Comparison of ENCODE assay signal across 8 cellular contexts in the genomic region with DNA sequence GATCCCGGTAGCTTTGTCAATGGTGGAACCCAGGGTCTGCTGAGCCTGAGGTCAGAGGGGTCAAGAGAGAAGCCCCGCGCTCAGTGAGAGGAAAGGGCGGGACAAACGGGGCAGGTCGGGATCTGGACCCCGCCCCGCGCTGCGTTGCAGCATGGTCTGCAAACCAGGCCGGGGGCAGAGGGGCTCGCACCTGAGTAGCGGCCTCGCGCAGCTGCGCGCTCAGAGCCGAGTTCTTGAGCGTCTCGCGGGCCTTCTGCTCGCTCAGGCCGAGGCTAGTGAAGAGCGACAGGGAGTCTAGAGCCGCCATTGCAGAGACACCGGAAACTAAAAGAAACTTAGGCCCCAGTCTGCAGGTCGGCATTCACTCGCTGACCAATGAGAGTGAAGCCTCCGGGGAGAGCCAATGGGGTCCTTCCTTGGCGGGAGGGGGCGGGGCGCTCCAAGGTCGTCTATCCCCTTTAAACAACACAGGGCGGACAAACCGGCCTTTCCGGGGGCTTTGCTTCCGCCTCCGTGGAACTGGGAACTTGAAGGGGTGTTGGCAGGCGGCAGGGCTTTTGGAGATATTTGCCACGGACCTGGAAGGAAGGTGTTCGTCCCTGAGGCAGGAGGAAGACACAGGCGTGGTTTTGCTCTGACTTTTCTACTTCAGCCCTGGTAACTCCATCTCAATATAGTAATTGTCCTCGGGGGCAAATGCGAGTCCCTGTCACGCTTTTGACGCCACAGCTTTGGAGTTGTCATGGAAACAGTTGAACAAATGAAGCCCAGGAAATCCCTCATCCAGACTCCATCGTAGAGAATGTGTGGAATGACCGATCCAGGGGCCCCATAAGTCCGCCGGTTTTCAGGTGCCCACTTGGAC. TPM values are rescaled to one million over a fixed set of nuclear protein-coding genes. Genes with fewer than 3 reads are reported as not detected.
DNase-seq lines count a peak whose midpoint lies in the region; ATAC-seq and TF ChIP-seq lines count a peak whose summit lies in the region.

A gene (minus strand): TSS at position 331 of the 865 bp plus-strand sequence. CDS start 24 bp downstream, at position 307.

- no peaks in the 10 kb centered on the region for H3K9me3 Mint-ChIP-seq in HFFc6
- H3K9me3 Mint-ChIP-seq in activated naive CD4-positive, alpha-beta T cell treated with anti-CD3 and anti-CD28 coated beads, Interleukin-2, amount 50 U/mL, for 72 hours: no peaks in the 10 kb centered on the region

- H3K27ac Mint-ChIP-seq in HFFc6: peak within 1 kb of the TSS; percentile 90
- peak within 1 kb of the TSS; percentile 96 to 99 for H3K27ac Mint-ChIP-seq in activated naive CD4-positive, alpha-beta T cell treated with anti-CD3 and anti-CD28 coated beads, Interleukin-2, amount 50 U/mL, for 72 hours

- peaks cover 26% of the 10 kb centered on the region for H3K36me3 Mint-ChIP-seq in HFFc6 (ENCODE audit: low read depth)
- peaks cover 24 to 34% of the 10 kb centered on the region in 2 donors for H3K36me3 Mint-ChIP-seq in activated naive CD4-positive, alpha-beta T cell treated with anti-CD3 and anti-CD28 coated beads, Interleukin-2, amount 50 U/mL, for 72 hours

- peaks cover 27% of the 10 kb centered on the region for H3K4me1 Mint-ChIP-seq in HFFc6 (ENCODE audit: low read depth)

- H3K27ac ChIP-seq in temporal lobe (ENCODE audit: low read depth, low read length): peak within 1 kb of the TSS; percentile 74

- ATAC-seq in activated naive CD4-positive, alpha-beta T cell treated with anti-CD3 and anti-CD28 coated beads, Interleukin-2, amount 50 U/mL, for 72 hours: peak; percentile 97 to 99
- peak; percentile 89 for ATAC-seq in omental fat pad (ENCODE audit: low FRiP score)

- no peak for TF ChIP-seq CTCF in HFFc6 (IDR thresholded peaks at IDR 0.05)
- no peak for TF ChIP-seq CTCF in omental fat pad (IDR thresholded peaks at IDR 0.05)

- H3K4me3 Mint-ChIP-seq in HFFc6: peak within 1 kb of the TSS; percentile 91

- peak; percentile 63 for DNase-seq in GM04503 (ENCODE audit: low read depth)
- DNase-seq in HFFc6: peak; percentile 83
- peak; percentile 80 for DNase-seq in NCI-H1092 treated with DMSO at 0.1 percent for 48 hours (lab: John Stamatoyannopoulos, UW)
- peak; percentile 93 for DNase-seq in SKM-1 treated with dmso at 0.1 percent for 144 hours (lab: John Stamatoyannopoulos, UW; ENCODE audit: unreplicated experiment)
- DNase-seq in activated naive CD4-positive, alpha-beta T cell treated with anti-CD3 and anti-CD28 coated beads, Interleukin-2, amount 50 U/mL, for 72 hours (ENCODE audit: low spot score in 2 of 2): peak; percentile 87 to 90
- DNase-seq in glomerular endothelial cell (ENCODE audit: extremely low read depth, low read depth, low spot score): peak; percentile 55
- peak; percentile 68 for DNase-seq in omental fat pad (ENCODE audit: low spot score)

- H3K27me3 Mint-ChIP-seq in HFFc6 (ENCODE audit: insufficient read depth): no peaks in the 10 kb centered on the region; the same call in none of the 2 replicates

RNA-seq across cellular contexts. Expression of the gene that starts here (rescaled TPM):
- 100 to 1,000 TPM; 183 to 263 (median 237) TPM for total RNA-seq in HFFc6 (2021; fragmentation: NEBNext Ultra II Directional; extraction: Animal tissue kit (Norgen Biotek cat#: 25700))
- 100 to 1,000 TPM; 268 to 378 TPM for total RNA-seq in activated naive CD4-positive, alpha-beta T cell treated with anti-CD3 and anti-CD28 coated beads, Interleukin-2, amount 50 U/mL, for 72 hours
- total RNA-seq in glomerular endothelial cell: 246 and 266 TPM in 2 replicates
- total RNA-seq in omental fat pad: 100 to 1,000 TPM; 172 to 204 (median 192) TPM
- total RNA-seq in temporal lobe: 107 TPM

Comparison
In these comparisons a context has a peak if more than half of its experiments do, and no peak if none do; other contexts are left out.
1. Peak in every context shown above with its lines: DNase-seq, ATAC-seq and H3K27ac ChIP-seq.